13 cellular contexts compared by ENCODE assay signal in genomic region chr16:471353-472198, GRCh38. TPM values are rescaled to one million over a fixed set of nuclear protein-coding genes. Genes with fewer than 3 reads are reported as not detected.
A peak's percentile ranks its signal among the peaks of the same experiment; 100 is the strongest.
DNase-seq lines count a peak whose midpoint lies in the region; ATAC-seq lines count a peak whose summit lies in the region.
"Had no signal": no experiment of that assay in that cellular context is flagged by ENCODE, and none has a peak within 500 bp of the region (broad histone marks: within the 10 kb centered on the region; RNA-seq: fewer than 3 reads in every experiment).

No MANE protein-coding gene starts in this region.

- no peak overlapping the region for H3K4me3 Mint-ChIP-seq in stimulated activated naive CD8-positive, alpha-beta T cell treated with anti-CD3 and anti-CD28 coated beads, Interleukin-15, amount 100 ng/mL, for 72 hours
- H3K4me3 Mint-ChIP-seq: activated T-cell treated with anti-CD3 and anti-CD28 coated beads, Interleukin-2, amount 50 U/mL, for 4 hours had no signal

- peaks cover 8% of the 10 kb centered on the region for H3K4me1 Mint-ChIP-seq in stimulated activated naive CD8-positive, alpha-beta T cell treated with anti-CD3 and anti-CD28 coated beads, Interleukin-15, amount 100 ng/mL, for 72 hours

- no peak overlapping the region for H3K27ac Mint-ChIP-seq in stimulated activated naive CD8-positive, alpha-beta T cell treated with anti-CD3 and anti-CD28 coated beads, Interleukin-15, amount 100 ng/mL, for 72 hours

- H3K27me3 Mint-ChIP-seq in stimulated activated naive CD8-positive, alpha-beta T cell treated with anti-CD3 and anti-CD28 coated beads, Interleukin-15, amount 100 ng/mL, for 72 hours, result no peaks in the 10 kb centered on the region

- H3K9me3 Mint-ChIP-seq in stimulated activated naive CD8-positive, alpha-beta T cell treated with anti-CD3 and anti-CD28 coated beads, Interleukin-15, amount 100 ng/mL, for 72 hours, result no peaks in the 10 kb centered on the region
- H3K9me3 Mint-ChIP-seq: activated T-cell treated with anti-CD3 and anti-CD28 coated beads, Interleukin-2, amount 50 U/mL, for 4 hours had no signal

- intact Hi-C loops in left cardiac atrium (cut with DNase I), result no loop called here
- intact Hi-C loops in posterior cingulate gyrus (cut with DNase I), result loop anchor here (5.0 kb wide), 1 partner anchor 44 kb away; the partner anchor contains the start of gene RAB11FIP3

- ATAC-seq in left cardiac atrium, result peak; percentile 86 to 91
- no peak for ATAC-seq in stimulated activated naive CD8-positive, alpha-beta T cell treated with anti-CD3 and anti-CD28 coated beads, Interleukin-15, amount 100 ng/mL, for 72 hours
- ATAC-seq: activated T-cell treated with anti-CD3 and anti-CD28 coated beads, Interleukin-2, amount 50 U/mL, for 4 hours had no signal

- DNase-seq in EL (peak; percentile 12), UCSD-AML1 (lab: John Stamatoyannopoulos, UW; ENCODE audit: unreplicated experiment) (peak; percentile 62), left cardiac atrium (peak; percentile 47), posterior cingulate gyrus (peak; percentile 83 to 99 (median 90))
- no peak for DNase-seq in stimulated activated CD8-positive, alpha-beta memory T cell treated with anti-CD3 and anti-CD28 coated beads, Interleukin-4, amount 100 ng/mL, for 48 hours
- no peak for DNase-seq in activated CD4-positive, alpha-beta T cell treated with anti-CD3 and anti-CD28 coated beads for 48 hours
- no peak for DNase-seq in stimulated activated CD4-positive, alpha-beta T cell treated with anti-CD3 and anti-CD28 coated beads, Interleukin-4, amount 100 ng/mL, for 24 hours
- DNase-seq in stimulated activated naive CD8-positive, alpha-beta T cell treated with anti-CD3 and anti-CD28 coated beads, Interleukin-15, amount 100 ng/mL, for 72 hours, result no peak
- DNase-seq: activated T-cell treated with anti-CD3 and anti-CD28 coated beads, Interleukin-2, amount 50 U/mL, for 4 hours; DND-41; effector CD4-positive, alpha-beta T cell; NCI-H1930; SW 1271 had no signal

RNA-seq across cellular contexts. Expression of gene RAB11FIP3, which starts 46.1 kb away (rescaled TPM):
- total RNA-seq in left cardiac atrium, result 10 to 100 TPM; 24.2 to 38.1 TPM

RNA-seq across cellular contexts. Expression of gene CAPN15, which starts 55.9 kb away (rescaled TPM):
- 10 to 100 TPM; 19.2 to 25.8 TPM for total RNA-seq in left cardiac atrium

Comparison
In these comparisons a context has a peak if more than half of its experiments do, and no peak if none do; other contexts are left out.
1. DNase-seq: peak in EL (single experiment), UCSD-AML1 (single experiment), left cardiac atrium (single experiment) and posterior cingulate gyrus (10 of 10); none in stimulated activated CD8-positive, alpha-beta memory T cell treated with anti-CD3 and anti-CD28 coated beads, Interleukin-4, amount 100 ng/mL, for 48 hours (single experiment), activated CD4-positive, alpha-beta T cell treated with anti-CD3 and anti-CD28 coated beads for 48 hours (single experiment), stimulated activated CD4-positive, alpha-beta T cell treated with anti-CD3 and anti-CD28 coated beads, Interleukin-4, amount 100 ng/mL, for 24 hours (single experiment) and stimulated activated naive CD8-positive, alpha-beta T cell treated with anti-CD3 and anti-CD28 coated beads, Interleukin-15, amount 100 ng/mL, for 72 hours (0 of 2).